In genomic region chr10:100730739-100731602, GRCh38 we compare ENCODE assay signal across 9 cellular contexts. TPM values are rescaled to one million over a fixed set of nuclear protein-coding genes. Genes with fewer than 3 reads are reported as not detected.
DNase-seq lines count a peak whose midpoint lies in the region; ATAC-seq and TF ChIP-seq lines count a peak whose summit lies in the region.
"Had no signal": no experiment of that assay in that cellular context is flagged by ENCODE, and none has a peak within 500 bp of the region (broad histone marks: within the 10 kb centered on the region; RNA-seq: fewer than 3 reads in every experiment).

No MANE protein-coding gene starts in this region.

- H3K36me3 ChIP-seq in BE2C (no peaks in the 10 kb centered on the region), ascending aorta (no peaks in the 10 kb centered on the region), mucosa of descending colon (ENCODE audit: low read depth) (no peaks in the 10 kb centered on the region)
- H3K36me3 ChIP-seq: cardiac muscle cell had no signal

- peak; percentile 78 for ATAC-seq in GM18907 (IDR thresholded peaks at IDR 0.05; ENCODE audit: unreplicated experiment)
- ATAC-seq in mucosa of descending colon, result peak; percentile 63
- ATAC-seq in GM19035 (IDR thresholded peaks at IDR 0.05; ENCODE audit: unreplicated experiment), result no peak

- no peak for TF ChIP-seq CTCF in BE2C (IDR thresholded peaks at IDR 0.05; ENCODE audit: low read depth, low read length)
- TF ChIP-seq CTCF in HL-60 (IDR thresholded peaks at IDR 0.05; ENCODE audit: insufficient read depth, low read length), result no peak
- no peak for TF ChIP-seq CTCF in ascending aorta (IDR thresholded peaks at IDR 0.05)
- TF ChIP-seq CTCF in mucosa of descending colon (IDR thresholded peaks at IDR 0.05), result no peak

- DNase-seq in BE2C, result no peak
- peak; percentile 51 to 78 for DNase-seq in HL-60 (ENCODE audit: low read depth in 1 of 2, low spot score in 1 of 2)
- DNase-seq in ascending aorta (ENCODE audit: low spot score in 2 of 2), result no peak
- peak in 1 of 3 donors; percentile 32 for DNase-seq in mucosa of descending colon
- no peak for DNase-seq in NCI-H146 (lab: John Stamatoyannopoulos, UW)
- DNase-seq in occipital lobe (lab: John Stamatoyannopoulos, UW), result no peak

- H3K4me1 ChIP-seq in BE2C (no peaks in the 10 kb centered on the region), ascending aorta (peaks cover 6 to 19% of the 10 kb centered on the region in 2 donors), mucosa of descending colon (ENCODE audit: low read depth) (peaks cover 20% of the 10 kb centered on the region)

- no peak overlapping the region for H3K27ac ChIP-seq in HL-60 (replicated peaks)
- H3K27ac ChIP-seq in ascending aorta, result no peak overlapping the region
- H3K27ac ChIP-seq: cardiac muscle cell had no signal

- H3K9me3 ChIP-seq in BE2C, result no peaks in the 10 kb centered on the region
- H3K9me3 ChIP-seq in ascending aorta, result no peaks in the 10 kb centered on the region
- H3K9me3 ChIP-seq in mucosa of descending colon, result no peaks in the 10 kb centered on the region

- intact Hi-C loops in ascending aorta (cut with DNase I), result no loop called here
- intact Hi-C loops in mucosa of descending colon (cut with DNase I, micrococcal nuclease), result loop anchor here in 1 of 2 donors (10.0 kb wide), 1 partner anchor 166 kb away; no protein-coding TSS in a partner anchor

- H3K4me3 ChIP-seq in BE2C (ENCODE audit: low read depth, low read length) (peak overlapping the region; percentile 51), HL-60 (replicated peaks; ENCODE audit: insufficient read depth, low read length) (no peak overlapping the region), ascending aorta (peak overlapping the region; percentile 45 to 56), mucosa of descending colon (no peak overlapping the region)

- H3K27me3 ChIP-seq in BE2C (peaks cover 51% of the 10 kb centered on the region), HL-60 (ENCODE audit: insufficient read depth, poor library complexity, severe bottlenecking) (peaks cover 75% of the 10 kb centered on the region), ascending aorta (peaks cover 16% of the 10 kb centered on the region)

RNA-seq across cellular contexts. Expression of gene PAX2, which starts 14.4 kb away (rescaled TPM):
- not detected for polyA plus RNA-seq in BE2C (2012; ENCODE audit: insufficient read depth, insufficient read length, low read depth)
- total RNA-seq in ascending aorta, result not detected
- not detected for total RNA-seq in mucosa of descending colon
- not detected for total RNA-seq in occipital lobe
- total RNA-seq: cardiac muscle cell had no signal
- polyA plus RNA-seq: cardiac muscle cell had no signal

Comparison
In these comparisons a context has a peak if more than half of its experiments do, and no peak if none do; other contexts are left out.
1. DNase-seq: peak in HL-60 (2 of 2); none in BE2C (single experiment), ascending aorta (0 of 2), NCI-H146 (single experiment) and occipital lobe (single experiment).
2. H3K4me3 ChIP-seq: peak in BE2C (single experiment) and ascending aorta (2 of 2); none in HL-60 (single experiment) and mucosa of descending colon (single experiment).